Comparison of ENCODE assay signal across 1 cellular context in genomic region chr19:1261512-1261862, GRCh38.
A peak's percentile ranks its signal among the peaks of the same experiment; 100 is the strongest.
TF ChIP-seq lines count a peak whose summit lies in the region.

No MANE protein-coding gene starts in this region.

TF ChIP-seq in HepG2, 621 proteins besides CTCF, POLR2A, EP300 and RAD21:
- TF ChIP-seq ZNF441 (CRISPR knock-in tag; IDR thresholded peaks at IDR 0.05; ENCODE audit: borderline replicate concordance), result peak; percentile 37; the same call in 1 of the 2 replicates
- peak; percentile 49; the same call in 1 of the 2 replicates for TF ChIP-seq THAP7 (CRISPR knock-in tag; IDR thresholded peaks at IDR 0.05)
- TF ChIP-seq ZNF572 (CRISPR knock-in tag; IDR thresholded peaks at IDR 0.05), result 0 out of 2 replicates have a peak, but pooled peaks have one; percentile 9
- TF ChIP-seq ZNF430 (CRISPR knock-in tag; IDR thresholded peaks at IDR 0.05), result peak; percentile 80; the same call in 1 of the 2 replicates
- peak; percentile 23; the same call in 1 of the 2 replicates for TF ChIP-seq HOXD1 (CRISPR knock-in tag; IDR thresholded peaks at IDR 0.05)
- TF ChIP-seq PHF21A (CRISPR knock-in tag; IDR thresholded peaks at IDR 0.05), result no peak
- peak; percentile 10 for TF ChIP-seq MED8 (CRISPR knock-in tag; IDR thresholded peaks at IDR 0.05; ENCODE audit: insufficient replicate concordance)
- TF ChIP-seq IRX3 (CRISPR knock-in tag; IDR thresholded peaks at IDR 0.05; ENCODE audit: borderline replicate concordance, low read depth), result no peak
- TF ChIP-seq PHF5A (CRISPR knock-in tag; IDR thresholded peaks at IDR 0.05; ENCODE audit: low read depth, unreplicated experiment), result no peak
- TF ChIP-seq ZNF446 (CRISPR knock-in tag; IDR thresholded peaks at IDR 0.05), result 0 out of 2 replicates have a peak, but pooled peaks have one; percentile 32
- no peak for TF ChIP-seq NFIC (IDR thresholded peaks at IDR 0.05; ENCODE audit: low read length)
- TF ChIP-seq ZNF567 (CRISPR knock-in tag; IDR thresholded peaks at IDR 0.05; ENCODE audit: borderline replicate concordance), result no peak
- peak; percentile 14 for TF ChIP-seq ZNF607 (CRISPR knock-in tag; IDR thresholded peaks at IDR 0.05; ENCODE audit: borderline replicate concordance)
- no peak for TF ChIP-seq PTBP1 (IDR thresholded peaks at IDR 0.05; ENCODE audit: low read depth, low read length, poor library complexity, severe bottlenecking)
- no peak for TF ChIP-seq ZNF780A (CRISPR knock-in tag; IDR thresholded peaks at IDR 0.05)
- TF ChIP-seq ZNF746 (CRISPR knock-in tag; IDR thresholded peaks at IDR 0.05), result 0 out of 2 replicates have a peak, but pooled peaks have one; percentile 12
- 0 out of 2 replicates have a peak, but pooled peaks have one; percentile 8 for TF ChIP-seq ZNF235 (CRISPR knock-in tag; IDR thresholded peaks at IDR 0.05; ENCODE audit: borderline replicate concordance)
- no peak for TF ChIP-seq ZNF768 (CRISPR knock-in tag; IDR thresholded peaks at IDR 0.05)
- 0 out of 2 replicates have a peak, but pooled peaks have one; percentile 4 for TF ChIP-seq RFXAP (CRISPR knock-in tag; IDR thresholded peaks at IDR 0.05; ENCODE audit: borderline replicate concordance)
- TF ChIP-seq SKIL (CRISPR knock-in tag; IDR thresholded peaks at IDR 0.05; ENCODE audit: borderline replicate concordance), result 0 out of 2 replicates have a peak, but pooled peaks have one; percentile 17
- 0 out of 2 replicates have a peak, but pooled peaks have one; percentile 6 for TF ChIP-seq ZBTB20 (CRISPR knock-in tag; IDR thresholded peaks at IDR 0.05; ENCODE audit: borderline replicate concordance, low read depth)
- no peak for TF ChIP-seq RNF219 (CRISPR knock-in tag; IDR thresholded peaks at IDR 0.05)
- no peak for TF ChIP-seq PRDM15 (CRISPR knock-in tag; IDR thresholded peaks at IDR 0.05)
- 0 out of 2 replicates have a peak, but pooled peaks have one; percentile 16 for TF ChIP-seq ZBTB21 (CRISPR knock-in tag; IDR thresholded peaks at IDR 0.05)
- no peak for TF ChIP-seq FOXA1 (IDR thresholded peaks at IDR 0.05)
- TF ChIP-seq FOXA1 (CRISPR knock-in tag; IDR thresholded peaks at IDR 0.05), result no peak
- TF ChIP-seq AGO2 (optimal IDR thresholded peaks at IDR 0.05; ENCODE audit: low read depth, low read length), result peak; percentile 56
- TF ChIP-seq ISL2 (CRISPR knock-in tag; IDR thresholded peaks at IDR 0.05), result 0 out of 2 replicates have a peak, but pooled peaks have one; percentile 9
- TF ChIP-seq ZNF720 (CRISPR knock-in tag; IDR thresholded peaks at IDR 0.05), result no peak
- no peak for TF ChIP-seq ZSCAN29 (CRISPR knock-in tag; conservative IDR thresholded peaks at IDR 0.05)
- no peak for TF ChIP-seq MED1 (CRISPR knock-in tag; IDR thresholded peaks at IDR 0.05)
- TF ChIP-seq ZSCAN31 (CRISPR knock-in tag; IDR thresholded peaks at IDR 0.05; ENCODE audit: low read depth), result 0 out of 2 replicates have a peak, but pooled peaks have one; percentile 12
- no peak for TF ChIP-seq TEAD2 (CRISPR knock-in tag; IDR thresholded peaks at IDR 0.05)
- TF ChIP-seq ZNF136 (CRISPR knock-in tag; IDR thresholded peaks at IDR 0.05; ENCODE audit: low read depth), result no peak
- TF ChIP-seq ZNF670 (CRISPR knock-in tag; IDR thresholded peaks at IDR 0.05; ENCODE audit: borderline replicate concordance), result peak; percentile 11; the same call in 1 of the 2 replicates
- 0 out of 2 replicates have a peak, but pooled peaks have one; percentile 37 for TF ChIP-seq THAP8 (CRISPR knock-in tag; IDR thresholded peaks at IDR 0.05; ENCODE audit: borderline replicate concordance)
- no peak for TF ChIP-seq RFX5 (IDR thresholded peaks at IDR 0.05; ENCODE audit: low read depth, low read length)
- TF ChIP-seq ETS1 (CRISPR knock-in tag; IDR thresholded peaks at IDR 0.05), result 0 out of 2 replicates have a peak, but pooled peaks have one; percentile 41
- peak; percentile 58; the same call in 1 of the 2 replicates for TF ChIP-seq ZNF501 (CRISPR knock-in tag; IDR thresholded peaks at IDR 0.05)
- no peak for TF ChIP-seq KDM6A (CRISPR knock-in tag; IDR thresholded peaks at IDR 0.05; ENCODE audit: low read depth)
- no peak for TF ChIP-seq ZBTB1 (CRISPR knock-in tag; IDR thresholded peaks at IDR 0.05; ENCODE audit: borderline replicate concordance)
- no peak for TF ChIP-seq E2F2 (CRISPR knock-in tag; IDR thresholded peaks at IDR 0.05; ENCODE audit: borderline replicate concordance)
- no peak for TF ChIP-seq CBX2 (IDR thresholded peaks at IDR 0.05; ENCODE audit: low read depth, low read length)
- TF ChIP-seq CBX2 (CRISPR knock-in tag; IDR thresholded peaks at IDR 0.05; ENCODE audit: low read depth), result no peak
